8 cellular contexts compared by ENCODE assay signal in genomic region chr4:128810871-128811570, GRCh38. TPM values are rescaled to one million over a fixed set of nuclear protein-coding genes. Genes with fewer than 3 reads are reported as not detected.
DNase-seq lines count a peak whose midpoint lies in the region; ATAC-seq and TF ChIP-seq lines count a peak whose summit lies in the region.

No MANE protein-coding gene starts in this region.

- H3K4me1 Mint-ChIP-seq in CD4-positive, CD25-positive, alpha-beta regulatory T cell, result peaks cover 21 to 39% (median 28%) of the 10 kb centered on the region in 4 donors
- peaks cover 32% of the 10 kb centered on the region for H3K4me1 Mint-ChIP-seq in activated CD8-positive, alpha-beta T cell treated with anti-CD3 and anti-CD28 coated beads, Interleukin-2, amount 10 ng/mL, durations not matched to agents 7 days and 5 days (ENCODE audit: low read depth)

- H3K4me3 ChIP-seq in CD4-positive, CD25-positive, alpha-beta regulatory T cell (ENCODE audit: low read depth, low read length), result peak overlapping the region; percentile 92
- peak overlapping the region; percentile 72 for H3K4me3 ChIP-seq in ectodermal cell (ENCODE audit: insufficient read depth, low read depth, low read length)
- H3K4me3 ChIP-seq in lower lobe of right lung, result peak overlapping the region; percentile 87

- peak overlapping the region; percentile 92 to 98 (median 95) for H3K27ac Mint-ChIP-seq in CD4-positive, CD25-positive, alpha-beta regulatory T cell
- peak overlapping the region; percentile 99 for H3K27ac Mint-ChIP-seq in activated CD8-positive, alpha-beta T cell treated with anti-CD3 and anti-CD28 coated beads, Interleukin-2, amount 10 ng/mL, durations not matched to agents 7 days and 5 days

- H3K27ac ChIP-seq in CD4-positive, CD25-positive, alpha-beta regulatory T cell (ENCODE audit: insufficient read depth, low read length, poor library complexity, severe bottlenecking), result peak overlapping the region; percentile 84
- peak overlapping the region; percentile 98 for H3K27ac ChIP-seq in ectodermal cell (ENCODE audit: insufficient read depth, low read depth, low read length, poor library complexity, severe bottlenecking)
- H3K27ac ChIP-seq in lower lobe of right lung, result peak overlapping the region; percentile 96

- no peaks in the 10 kb centered on the region for H3K9me3 ChIP-seq in CD4-positive, CD25-positive, alpha-beta regulatory T cell (ENCODE audit: control insufficient read depth in 2 of 2, low read length in 2 of 2)
- H3K9me3 ChIP-seq in ectodermal cell (ENCODE audit: control insufficient read depth, low read length) (no peaks in the 10 kb centered on the region), lower lobe of right lung (no peaks in the 10 kb centered on the region)

- 0 to 1% methylated on average over 50 of the region's 50 CpGs for whole genome bisulfite sequencing in ectodermal cell, 2 experiments

- no peak for TF ChIP-seq CTCF in lower lobe of right lung (IDR thresholded peaks at IDR 0.05)

- no peaks in the 10 kb centered on the region for H3K27me3 Mint-ChIP-seq in CD4-positive, CD25-positive, alpha-beta regulatory T cell
- H3K27me3 Mint-ChIP-seq in activated CD8-positive, alpha-beta T cell treated with anti-CD3 and anti-CD28 coated beads, Interleukin-2, amount 10 ng/mL, durations not matched to agents 7 days and 5 days (ENCODE audit: low read depth), result no peaks in the 10 kb centered on the region

- no peaks in the 10 kb centered on the region for H3K36me3 ChIP-seq in CD4-positive, CD25-positive, alpha-beta regulatory T cell (ENCODE audit: control insufficient read depth, insufficient read depth, low read length)
- no peaks in the 10 kb centered on the region for H3K36me3 ChIP-seq in ectodermal cell (ENCODE audit: control insufficient read depth, insufficient read depth, low read length)
- no peaks in the 10 kb centered on the region for H3K36me3 ChIP-seq in lower lobe of right lung

- peak; percentile 56 to 59 for ATAC-seq in CD4-positive, CD25-positive, alpha-beta regulatory T cell (ENCODE audit: low read depth in 2 of 2)
- ATAC-seq in GM19452 (IDR thresholded peaks at IDR 0.05; ENCODE audit: unreplicated experiment), result peak; percentile 44
- peak; percentile 46 for ATAC-seq in HG03571 (IDR thresholded peaks at IDR 0.05; ENCODE audit: unreplicated experiment)
- peak; percentile 49 for ATAC-seq in activated CD8-positive, alpha-beta T cell treated with anti-CD3 and anti-CD28 coated beads, Interleukin-2, amount 10 ng/mL, durations not matched to agents 7 days and 5 days
- peak; percentile 77 to 78 for ATAC-seq in lower lobe of right lung

- H3K9me3 Mint-ChIP-seq in CD4-positive, CD25-positive, alpha-beta regulatory T cell, result peaks cover 0 to 1% (median 0%) of the 10 kb centered on the region in 7 donors
- H3K9me3 Mint-ChIP-seq in activated CD8-positive, alpha-beta T cell treated with anti-CD3 and anti-CD28 coated beads, Interleukin-2, amount 10 ng/mL, durations not matched to agents 7 days and 5 days (ENCODE audit: insufficient read depth), result no peaks in the 10 kb centered on the region

- H3K4me3 Mint-ChIP-seq in CD4-positive, CD25-positive, alpha-beta regulatory T cell, result peak overlapping the region; percentile 94 to 99 (median 98)
- H3K4me3 Mint-ChIP-seq in activated CD8-positive, alpha-beta T cell treated with anti-CD3 and anti-CD28 coated beads, Interleukin-2, amount 10 ng/mL, durations not matched to agents 7 days and 5 days, result peak overlapping the region; percentile 99

- H3K4me1 ChIP-seq in CD4-positive, CD25-positive, alpha-beta regulatory T cell (ENCODE audit: control insufficient read depth, insufficient read depth, low read length, poor library complexity, severe bottlenecking), result peaks cover 31% of the 10 kb centered on the region
- no peaks in the 10 kb centered on the region for H3K4me1 ChIP-seq in ectodermal cell (ENCODE audit: control insufficient read depth, insufficient read depth, low read length)
- H3K4me1 ChIP-seq in lower lobe of right lung, result peaks cover 17% of the 10 kb centered on the region

- H3K27me3 ChIP-seq in CD4-positive, CD25-positive, alpha-beta regulatory T cell (ENCODE audit: control insufficient read depth, insufficient read depth, low read length), result no peaks in the 10 kb centered on the region
- H3K27me3 ChIP-seq in ectodermal cell (ENCODE audit: control insufficient read depth, insufficient read depth, low read length, poor library complexity, severe bottlenecking) (no peaks in the 10 kb centered on the region), lower lobe of right lung (ENCODE audit: low read depth) (no peaks in the 10 kb centered on the region)

- POLR2A ChIA-PET in activated CD8-positive, alpha-beta T cell treated with anti-CD3 and anti-CD28 coated beads, Interleukin-2, amount 10 ng/mL, durations not matched to agents 7 days and 5 days (lab: Charles Lee), result interaction anchor here (1.0 to 2.9 kb wide), 17 partner anchors 10 to 845 kb away, joined by 3 to 47 read pairs (median 7); partner anchors contain the start of genes ABHD18, C4orf33, MFSD8 and PGRMC2

- intact Hi-C loops in lower lobe of right lung (cut with DNase I), result no loop called here

- DNase-seq in CD4-positive, CD25-positive, alpha-beta regulatory T cell, result peak; percentile 77 to 91 (median 85)
- DNase-seq in NCI-H82 (lab: John Stamatoyannopoulos, UW) (peak; percentile 88), lower lobe of right lung (peak; percentile 85)
- peak; percentile 90 for DNase-seq in activated CD8-positive, alpha-beta T cell treated with anti-CD3 and anti-CD28 coated beads, Interleukin-2, amount 10 ng/mL, durations not matched to agents 7 days and 5 days
- DNase-seq in stimulated activated CD4-positive, alpha-beta T cell treated with anti-CD3 and anti-CD28 coated beads, TNF-alpha, amount 100 ng/mL, for 24 hours (ENCODE audit: low read depth in 3 of 3), result peak; percentile 60 to 81 (median 63)

- H3K36me3 Mint-ChIP-seq in CD4-positive, CD25-positive, alpha-beta regulatory T cell, result no peaks in the 10 kb centered on the region
- peaks cover 8% of the 10 kb centered on the region for H3K36me3 Mint-ChIP-seq in activated CD8-positive, alpha-beta T cell treated with anti-CD3 and anti-CD28 coated beads, Interleukin-2, amount 10 ng/mL, durations not matched to agents 7 days and 5 days (ENCODE audit: low read depth)

- CTCF ChIA-PET in activated CD8-positive, alpha-beta T cell treated with anti-CD3 and anti-CD28 coated beads, Interleukin-2, amount 10 ng/mL, durations not matched to agents 7 days and 5 days (lab: Charles Lee), result interaction anchor here (2.2 kb wide), 1 partner anchor 52 kb away, joined by 9 read pairs; no protein-coding TSS in a partner anchor

RNA-seq across cellular contexts. Expression of gene JADE1, which starts 1.5 kb away (rescaled TPM):
- total RNA-seq in CD4-positive, CD25-positive, alpha-beta regulatory T cell, result 50.8 TPM
- polyA plus RNA-seq in CD4-positive, CD25-positive, alpha-beta regulatory T cell, result 10 to 100 TPM; 26.1 to 40.3 (median 33.6) TPM
- 10 to 100 TPM; 33.5 to 36.0 TPM for total RNA-seq in activated CD8-positive, alpha-beta T cell treated with anti-CD3 and anti-CD28 coated beads, Interleukin-2, amount 10 ng/mL, durations not matched to agents 7 days and 5 days
- polyA plus RNA-seq in ectodermal cell (2013, experiment 1 of 4), result 40.5 TPM
- 44.3 TPM for polyA plus RNA-seq in ectodermal cell (2013, experiment 2 of 4)
- 33.8 TPM for polyA plus RNA-seq in ectodermal cell (2013, experiment 3 of 4)
- 34.9 TPM for polyA plus RNA-seq in ectodermal cell (2013, experiment 4 of 4)
- 36.3 TPM for total RNA-seq in lower lobe of right lung

Comparison
In these comparisons a context has a peak if more than half of its experiments do, and no peak if none do; other contexts are left out.
1. Peak in every context shown above with its lines: DNase-seq, ATAC-seq, H3K4me3 ChIP-seq and H3K27ac ChIP-seq.